ENCODE assay signal across 9 cellular contexts in the genomic region with DNA sequence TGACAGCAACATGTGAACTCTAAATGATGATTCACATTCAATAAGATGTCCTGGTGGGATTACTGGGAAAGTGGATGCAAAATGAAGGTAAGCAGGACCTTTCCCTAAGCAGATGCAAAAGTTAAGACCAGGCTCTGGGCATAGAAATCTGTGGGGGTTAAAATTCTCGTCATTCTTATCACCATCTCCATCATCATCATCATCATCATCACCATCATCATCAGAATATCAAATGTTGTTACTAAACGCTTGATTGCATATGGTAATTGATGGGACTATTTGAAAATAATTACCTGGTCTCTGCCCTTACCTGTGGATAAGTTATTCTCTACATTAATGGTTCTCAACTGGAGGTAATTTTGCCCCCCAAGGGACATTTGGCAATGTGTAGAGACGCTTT. TPM values are rescaled to one million over a fixed set of nuclear protein-coding genes. Genes with fewer than 3 reads are reported as not detected.
"Had no signal": no experiment of that assay in that cellular context is flagged by ENCODE, and none has a peak within 500 bp of the region (broad histone marks: within the 10 kb centered on the region; RNA-seq: fewer than 3 reads in every experiment).

No MANE protein-coding gene starts in this region.

- FAIRE-seq: G401.6, GM12878, GM12891, GM12892, GM18507, GM19239 had no signal

- DNase-seq: GDM1, GF-D8 had no signal

- ATAC-seq: GM12878 had no signal

- H3K4me3 ChIP-seq: GM12878 had no signal

RNA-seq across cellular contexts. Expression of a gene that starts 41.9 kb away (rescaled TPM):
- total RNA-seq: G401, GM12878 had no signal
- polyA plus RNA-seq: GM12878 had no signal
